34 cellular contexts compared by ENCODE assay signal in the genomic region with DNA sequence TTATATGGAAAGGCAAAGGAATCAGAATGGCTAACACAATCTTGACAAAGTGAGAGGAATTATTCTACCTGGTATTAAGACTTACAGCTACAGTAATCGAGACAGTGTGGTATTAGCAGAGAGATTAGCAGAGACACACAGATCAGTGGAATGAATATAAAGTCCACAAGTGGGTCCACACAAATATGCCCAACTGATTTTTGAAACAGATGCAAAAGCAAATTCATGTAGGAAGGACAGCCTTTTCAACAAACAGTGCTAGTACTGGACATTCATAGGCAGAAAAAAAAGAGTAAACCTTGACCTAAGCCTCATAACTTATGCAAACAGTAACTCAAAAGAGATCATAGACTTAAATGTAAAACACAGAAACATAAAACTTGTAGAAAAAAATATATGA.
"Had no signal": no experiment of that assay in that cellular context is flagged by ENCODE, and none has a peak within 500 bp of the region (broad histone marks: within the 10 kb centered on the region; RNA-seq: fewer than 3 reads in every experiment).

No MANE protein-coding gene starts in this region.

- H3K4me3 ChIP-seq: MG63 had no signal

- H3K27me3 ChIP-seq: MG63 had no signal

- H3K27ac ChIP-seq: KMS-11 had no signal

- DNase-seq: Karpas-422, Kasumi-1, MG63, MM.1S, MV-4-11, NCI-H1048, NCI-H1092, NCI-H1092 treated with DMSO at 0.1 percent for 48 hours, NCI-H1105, NCI-H1105 treated with DMSO at 0.1 percent for 48 hours, NCI-H1417, NCI-H1417 treated with DMSO at 0.1 percent for 48 hours, NCI-H1436, NCI-H1436 treated with DMSO at 0.1 percent for 48 hours, NCI-H146, NCI-H1694, NCI-H1694 treated with DMSO at 0.1 percent for 48 hours, NCI-H187, NCI-H187 treated with DMSO at 0.1 percent for 48 hours, NCI-H1930, NCI-H2029, NCI-H2029 treated with DMSO at 0.1 percent for 48 hours, NCI-H2081, NCI-H2107, NCI-H2171, NCI-H2171 treated with DMSO at 0.1 percent for 48 hours, NCI-H2227 treated with DMSO at 0.1 percent for 48 hours, NCI-H226, NCI-H345, NCI-H446, NCI-H446 treated with DMSO at 0.1 percent for 48 hours, NCI-H510A, NCI-H510A treated with DMSO at 0.1 percent for 48 hours had no signal

- H3K9ac ChIP-seq: KMS-11 had no signal

- H3K9me3 ChIP-seq: MG63 had no signal

- H3K36me3 ChIP-seq: MG63 had no signal

- H3K4me2 ChIP-seq: KMS-11 had no signal
